15 cellular contexts compared by ENCODE assay signal in the genomic region with DNA sequence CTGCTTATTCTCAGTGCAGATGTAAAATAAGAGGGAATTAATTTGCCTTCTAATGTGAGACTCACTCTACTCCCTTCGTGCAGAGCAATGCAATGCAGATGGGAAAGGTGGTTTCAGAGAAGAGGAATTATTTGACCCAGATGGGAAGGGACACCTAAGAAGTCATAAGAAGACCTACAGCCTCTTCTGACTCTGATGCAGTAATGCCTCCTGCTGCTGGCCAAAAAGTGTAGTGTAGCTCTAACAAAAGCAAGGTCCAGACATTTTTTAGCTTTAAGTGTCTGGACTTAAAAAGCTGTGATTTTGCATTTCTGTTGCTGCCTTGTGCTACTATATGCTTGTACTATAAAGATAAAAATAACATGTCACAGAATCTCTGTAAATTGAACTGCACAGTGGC.
DNase-seq lines count a peak whose midpoint lies in the region; ATAC-seq, FAIRE-seq and TF ChIP-seq lines count a peak whose summit lies in the region.
"Had no signal": no experiment of that assay in that cellular context is flagged by ENCODE, and none has a peak within 500 bp of the region (broad histone marks: within the 10 kb centered on the region; RNA-seq: fewer than 3 reads in every experiment).

No MANE protein-coding gene starts in this region.

- H3K4me1 ChIP-seq in astrocyte (ENCODE audit: insufficient read depth, low read length) = no peaks in the 10 kb centered on the region
- H3K4me1 ChIP-seq: SJCRH30 had no signal

- FAIRE-seq in astrocyte (lab: Jason Lieb, UNC) (no peak), GM12892 (lab: Jason Lieb, UNC) (no peak)

- no peaks in the 10 kb centered on the region for H3K9me3 ChIP-seq in astrocyte (ENCODE audit: insufficient read depth, low read depth, low read length)
- H3K9me3 ChIP-seq: SJCRH30 had no signal

- no peak overlapping the region for H3K4me3 ChIP-seq in astrocyte (ENCODE audit: insufficient read depth, low read depth, low read length)
- H3K4me3 ChIP-seq: SJCRH30 had no signal

- H3K4me3 Mint-ChIP-seq in astrocyte (ENCODE audit: unreplicated experiment) = no peak overlapping the region
- H3K4me3 Mint-ChIP-seq: stimulated activated naive B cell treated with anti-CD40 and anti-IgM and Interleukin-4, amounts not matched to agents 10 μg/mL and 1 μg/mL and 100 μg/mL, for 72 hours had no signal

- H2AFZ ChIP-seq in astrocyte (ENCODE audit: low read depth, low read length) = no peak overlapping the region

- H3K27me3 ChIP-seq in astrocyte (ENCODE audit: insufficient read depth, low read length) = no peaks in the 10 kb centered on the region
- H3K27me3 ChIP-seq: SJCRH30 had no signal

- H3K36me3 Mint-ChIP-seq in astrocyte (ENCODE audit: low read depth, unreplicated experiment) = no peaks in the 10 kb centered on the region
- H3K36me3 Mint-ChIP-seq: stimulated activated naive B cell treated with anti-CD40 and anti-IgM and Interleukin-4, amounts not matched to agents 10 μg/mL and 1 μg/mL and 100 μg/mL, for 72 hours had no signal

- no peaks in the 10 kb centered on the region for H3K79me2 ChIP-seq in astrocyte (ENCODE audit: insufficient read depth, low read length)

- no peak overlapping the region for H3K4me2 ChIP-seq in astrocyte (ENCODE audit: low read length)

- no peak overlapping the region for H3K27ac ChIP-seq in astrocyte (ENCODE audit: low read depth, low read length)
- H3K27ac ChIP-seq: SJCRH30 had no signal

- H3K9ac ChIP-seq in astrocyte (ENCODE audit: low read length) = no peak overlapping the region

- H3K27me3 Mint-ChIP-seq in astrocyte (ENCODE audit: low read depth, unreplicated experiment) = peaks cover 2% of the 10 kb centered on the region
- H3K27me3 Mint-ChIP-seq: stimulated activated naive B cell treated with anti-CD40 and anti-IgM and Interleukin-4, amounts not matched to agents 10 μg/mL and 1 μg/mL and 100 μg/mL, for 72 hours had no signal

- DNase-seq in AG20443 (ENCODE audit: low spot score) (peak; percentile 10), GM20000 (ENCODE audit: low spot score) (no peak), astrocyte (ENCODE audit: low read depth) (no peak), iPS-NIHi11 (ENCODE audit: low spot score) (peak; percentile 14), GM12892 (ENCODE audit: insufficient read length) (no peak), DMS79 (lab: John Stamatoyannopoulos, UW) (no peak), omental fat pad (ENCODE audit: low spot score) (no peak)
- DNase-seq: activated CD4-positive, alpha-beta T cell treated with anti-CD3 and anti-CD28 coated beads, Interleukin-2, amount 50 U/mL, for 48 hours; activated naive CD4-positive, alpha-beta T cell treated with anti-CD3 and anti-CD28 coated beads, Interleukin-2, amount 50 U/mL, for 16 hours; effector CD8-positive, alpha-beta T cell; IMR-90; NCI-H2171 treated with DMSO at 0.1 percent for 48 hours; stimulated activated naive B cell treated with anti-CD40 and anti-IgM and Interleukin-4, amounts not matched to agents 10 μg/mL and 1 μg/mL and 100 μg/mL, for 72 hours had no signal

- no peaks in the 10 kb centered on the region for H4K20me1 ChIP-seq in astrocyte (ENCODE audit: insufficient read depth, low read length)

- no peak overlapping the region for H3K27ac Mint-ChIP-seq in astrocyte (ENCODE audit: unreplicated experiment)
- H3K27ac Mint-ChIP-seq: stimulated activated naive B cell treated with anti-CD40 and anti-IgM and Interleukin-4, amounts not matched to agents 10 μg/mL and 1 μg/mL and 100 μg/mL, for 72 hours had no signal

- ATAC-seq in GM21367 (IDR thresholded peaks at IDR 0.05; ENCODE audit: unreplicated experiment) (no peak), omental fat pad (ENCODE audit: low FRiP score) (no peak)
- ATAC-seq: stimulated activated naive B cell treated with anti-CD40 and anti-IgM and Interleukin-4, amounts not matched to agents 10 μg/mL and 1 μg/mL and 100 μg/mL, for 72 hours had no signal

- no peaks in the 10 kb centered on the region for H3K9me3 Mint-ChIP-seq in astrocyte (ENCODE audit: unreplicated experiment)
- H3K9me3 Mint-ChIP-seq: stimulated activated naive B cell treated with anti-CD40 and anti-IgM and Interleukin-4, amounts not matched to agents 10 μg/mL and 1 μg/mL and 100 μg/mL, for 72 hours had no signal

- no peaks in the 10 kb centered on the region for H3K4me1 Mint-ChIP-seq in astrocyte (ENCODE audit: low read depth, unreplicated experiment)

- H3K36me3 ChIP-seq in astrocyte (ENCODE audit: insufficient read depth, low read length) = no peaks in the 10 kb centered on the region
- H3K36me3 ChIP-seq: SJCRH30 had no signal

- no peak for TF ChIP-seq POLR2A in GM12892 (IDR thresholded peaks at IDR 0.05; ENCODE audit: low read depth, low read length)

- TF ChIP-seq CTCF in GM20000 (IDR thresholded peaks at IDR 0.05; ENCODE audit: extremely low read depth, missing control alignments) (peak; percentile 37), astrocyte (IDR thresholded peaks at IDR 0.05; ENCODE audit: insufficient read depth, low read depth, low read length) (peak; percentile 12), omental fat pad (IDR thresholded peaks at IDR 0.05) (no peak)

Comparison
In these comparisons a context has a peak if more than half of its experiments do, and no peak if none do; other contexts are left out.
1. DNase-seq: peak in AG20443 (single experiment) and iPS-NIHi11 (single experiment); none in GM20000 (single experiment), astrocyte (single experiment), GM12892 (single experiment), DMS79 (single experiment) and omental fat pad (single experiment).
2. CTCF ChIP-seq: peak in GM20000 (single experiment) and astrocyte (single experiment); none in omental fat pad (0 of 3).